In genomic region chr1:24155011-24155782, GRCh38 we compare ENCODE assay signal across 11 cellular contexts. TPM values are rescaled to one million over a fixed set of nuclear protein-coding genes. Genes with fewer than 3 reads are reported as not detected.
DNase-seq lines count a peak whose midpoint lies in the region; ATAC-seq and TF ChIP-seq lines count a peak whose summit lies in the region.
"Had no signal": no experiment of that assay in that cellular context is flagged by ENCODE, and none has a peak within 500 bp of the region (broad histone marks: within the 10 kb centered on the region; RNA-seq: fewer than 3 reads in every experiment).

No MANE protein-coding gene starts in this region.

- peaks cover 7% of the 10 kb centered on the region for H3K4me1 Mint-ChIP-seq in HFFc6 (ENCODE audit: low read depth)

- TF ChIP-seq CTCF in HFFc6 (IDR thresholded peaks at IDR 0.05) (peak; percentile 60), WERI-Rb-1 (IDR thresholded peaks at IDR 0.05; ENCODE audit: low read depth, low read length) (peak; percentile 54), lower lobe of right lung (IDR thresholded peaks at IDR 0.05) (no peak)

- intact Hi-C loops in lower lobe of right lung (cut with DNase I) = no loop called here

- H3K27ac ChIP-seq in WERI-Rb-1 = no peak overlapping the region
- no peak overlapping the region for H3K27ac ChIP-seq in lower lobe of right lung
- H3K27ac ChIP-seq: heart left ventricle, testis had no signal

- H3K4me3 ChIP-seq in WERI-Rb-1 (ENCODE audit: low read depth, low read length) (no peak overlapping the region), lower lobe of right lung (no peak overlapping the region)
- H3K4me3 ChIP-seq: heart left ventricle, testis had no signal

- no peaks in the 10 kb centered on the region for H3K9me3 Mint-ChIP-seq in HFFc6
- H3K9me3 Mint-ChIP-seq: activated naive CD8-positive, alpha-beta T cell treated with anti-CD3 and anti-CD28 coated beads, Interleukin-2, amount 10 ng/mL, durations not matched to agents 7 days and 5 days had no signal

- no peaks in the 10 kb centered on the region for H3K27me3 ChIP-seq in WERI-Rb-1 (ENCODE audit: insufficient read depth, low read depth, severe bottlenecking)
- peaks cover 7% of the 10 kb centered on the region for H3K27me3 ChIP-seq in lower lobe of right lung (ENCODE audit: low read depth)
- H3K27me3 ChIP-seq: testis had no signal

- peak; percentile 5 to 47 for ATAC-seq in lower lobe of right lung
- ATAC-seq in HG03469 (IDR thresholded peaks at IDR 0.05; ENCODE audit: unreplicated experiment) = no peak
- ATAC-seq in GM21717 (IDR thresholded peaks at IDR 0.05; ENCODE audit: unreplicated experiment) = no peak
- no peak for ATAC-seq in HG03571 (IDR thresholded peaks at IDR 0.05; ENCODE audit: unreplicated experiment)
- ATAC-seq: heart left ventricle had no signal

- peaks cover 22% of the 10 kb centered on the region for H3K36me3 ChIP-seq in WERI-Rb-1
- H3K36me3 ChIP-seq in lower lobe of right lung = no peaks in the 10 kb centered on the region
- H3K36me3 ChIP-seq: heart left ventricle had no signal

- H3K4me1 ChIP-seq in lower lobe of right lung = peaks cover 9% of the 10 kb centered on the region
- H3K4me1 ChIP-seq: testis had no signal

- H3K9me3 ChIP-seq in WERI-Rb-1 (ENCODE audit: severe bottlenecking) = no peaks in the 10 kb centered on the region
- no peaks in the 10 kb centered on the region for H3K9me3 ChIP-seq in lower lobe of right lung
- H3K9me3 ChIP-seq: heart left ventricle, testis had no signal

- DNase-seq in ELF-1 (ENCODE audit: low read depth, low spot score) = peak; percentile 52
- no peak for DNase-seq in HFFc6
- peak; percentile 43 for DNase-seq in WERI-Rb-1
- no peak for DNase-seq in lower lobe of right lung
- DNase-seq in stimulated activated CD4-positive, alpha-beta T cell treated with anti-CD3 and anti-CD28 coated beads, Interleukin-2, amount 100 ng/mL, for 48 hours = no peak
- DNase-seq: activated naive CD8-positive, alpha-beta T cell treated with anti-CD3 and anti-CD28 coated beads, Interleukin-2, amount 10 ng/mL, durations not matched to agents 7 days and 5 days; heart left ventricle; testis had no signal

- H3K27ac Mint-ChIP-seq in HFFc6 = no peak overlapping the region
- H3K27ac Mint-ChIP-seq: activated naive CD8-positive, alpha-beta T cell treated with anti-CD3 and anti-CD28 coated beads, Interleukin-2, amount 10 ng/mL, durations not matched to agents 7 days and 5 days had no signal

- peaks cover 52% of the 10 kb centered on the region for H3K27me3 Mint-ChIP-seq in HFFc6 (ENCODE audit: insufficient read depth)

- H3K4me3 Mint-ChIP-seq in HFFc6 = no peak overlapping the region
- H3K4me3 Mint-ChIP-seq: activated naive CD8-positive, alpha-beta T cell treated with anti-CD3 and anti-CD28 coated beads, Interleukin-2, amount 10 ng/mL, durations not matched to agents 7 days and 5 days had no signal

- no peaks in the 10 kb centered on the region for H3K36me3 Mint-ChIP-seq in HFFc6 (ENCODE audit: low read depth)
- H3K36me3 Mint-ChIP-seq: activated naive CD8-positive, alpha-beta T cell treated with anti-CD3 and anti-CD28 coated beads, Interleukin-2, amount 10 ng/mL, durations not matched to agents 7 days and 5 days had no signal

RNA-seq across cellular contexts. Expression of gene IL22RA1, which starts 12.3 kb away (rescaled TPM):
- not detected for total RNA-seq in HFFc6 (2021; fragmentation: NEBNext Ultra II Directional; extraction: Animal tissue kit (Norgen Biotek cat#: 25700))
- total RNA-seq in lower lobe of right lung = 0.83 TPM

RNA-seq across cellular contexts. Expression of gene IFNLR1, which starts 31.9 kb away (rescaled TPM):
- not detected for total RNA-seq in HFFc6 (2021; fragmentation: NEBNext Ultra II Directional; extraction: Animal tissue kit (Norgen Biotek cat#: 25700))
- 11.7 TPM for total RNA-seq in lower lobe of right lung

RNA-seq across cellular contexts. Expression of gene MYOM3, which starts 43.3 kb away (rescaled TPM):
- under 1 TPM in 3 of 6 experiments, not detected in 3; 0.03 to 0.05 (median 0.05) TPM for total RNA-seq in HFFc6 (2021; fragmentation: NEBNext Ultra II Directional; extraction: Animal tissue kit (Norgen Biotek cat#: 25700))
- 0.15 TPM for total RNA-seq in lower lobe of right lung
- total RNA-seq: activated naive CD8-positive, alpha-beta T cell treated with anti-CD3 and anti-CD28 coated beads, Interleukin-2, amount 10 ng/mL, durations not matched to agents 7 days and 5 days had no signal

Comparison
In these comparisons a context has a peak if more than half of its experiments do, and no peak if none do; other contexts are left out.
1. DNase-seq: peak in ELF-1 (single experiment) and WERI-Rb-1 (single experiment); none in HFFc6 (single experiment), lower lobe of right lung (single experiment) and stimulated activated CD4-positive, alpha-beta T cell treated with anti-CD3 and anti-CD28 coated beads, Interleukin-2, amount 100 ng/mL, for 48 hours (0 of 2).
2. ATAC-seq: peak in lower lobe of right lung (2 of 2); none in HG03469 (single experiment), GM21717 (single experiment) and HG03571 (single experiment).
3. RNA of gene IFNLR1, which starts 31.9 kb away (total RNA-seq): 11.7 TPM in lower lobe of right lung (single experiment); not detected in HFFc6; every median in the first group is over 10 times any median in the second.